In genomic region chr15:78382114-78382886, GRCh38 we compare ENCODE assay signal across 32 cellular contexts. TPM values are rescaled to one million over a fixed set of nuclear protein-coding genes. Genes with fewer than 3 reads are reported as not detected.
"Had no signal": no experiment of that assay in that cellular context is flagged by ENCODE, and none has a peak within 500 bp of the region (broad histone marks: within the 10 kb centered on the region; RNA-seq: fewer than 3 reads in every experiment).

No MANE protein-coding gene starts in this region.

- DNase-seq: colonic mucosa; effector CD8-positive, alpha-beta T cell; endodermal cell; foreskin melanocyte; glutamatergic neuron; heart right ventricle; hippocampal formation; left cardiac atrium; left lung; mesendoderm; natural killer cell; nucleus accumbens; sigmoid colon; spleen; stimulated activated CD4-positive, alpha-beta T cell treated with anti-CD3 and anti-CD28 coated beads, Interleukin-4, amount 100 ng/mL, for 4 hours; stimulated activated naive CD8-positive, alpha-beta T cell treated with anti-CD3 and anti-CD28 coated beads, Interleukin-15, Interleukin-2, amounts not matched to agents 100 U/mL and 50 U/mL, for 24 hours had no signal

- H3K4me2 ChIP-seq: neural progenitor cell had no signal

- H3K4me1 Mint-ChIP-seq: natural killer cell; stimulated activated memory B cell treated with anti-CD40 and anti-IgM and Interleukin-4, amounts not matched to agents 10 μg/mL and 1 μg/mL and 100 μg/mL, for 72 hours had no signal

- H3K4me1 ChIP-seq: colonic mucosa, heart right ventricle, left lung, prostate gland, right atrium auricular region, spleen, upper lobe of left lung had no signal

- H3K27ac Mint-ChIP-seq: dendritic cell treated with granulocyte-macrophage colony-stimulating factor and Interleukin-4, amounts not matched to agents 40 ng/mL and 50 ng/mL, for 4 days; endodermal cell; natural killer cell; stimulated activated memory B cell treated with anti-CD40 and anti-IgM and Interleukin-4, amounts not matched to agents 10 μg/mL and 1 μg/mL and 100 μg/mL, for 72 hours had no signal

- FAIRE-seq: islet of Langerhans, urothelium cell line had no signal

- H3K36me3 Mint-ChIP-seq: natural killer cell; neural progenitor cell; stimulated activated memory B cell treated with anti-CD40 and anti-IgM and Interleukin-4, amounts not matched to agents 10 μg/mL and 1 μg/mL and 100 μg/mL, for 72 hours had no signal

- H3K9me3 ChIP-seq: colonic mucosa, heart right ventricle, left lung, prostate gland, right atrium auricular region, sigmoid colon, spleen, thoracic aorta, upper lobe of left lung had no signal

- H3K27me3 ChIP-seq: colonic mucosa, neural progenitor cell, right atrium auricular region, sigmoid colon, upper lobe of left lung had no signal

- H3K4me3 Mint-ChIP-seq: dendritic cell treated with granulocyte-macrophage colony-stimulating factor and Interleukin-4, amounts not matched to agents 40 ng/mL and 50 ng/mL, for 4 days; endodermal cell; natural killer cell; neural progenitor cell; stimulated activated memory B cell treated with anti-CD40 and anti-IgM and Interleukin-4, amounts not matched to agents 10 μg/mL and 1 μg/mL and 100 μg/mL, for 72 hours had no signal

- H3K27ac ChIP-seq: colonic mucosa, epithelial cell of prostate, heart right ventricle, left lung, neural progenitor cell, prostate gland, right atrium auricular region, sigmoid colon, spleen, thoracic aorta, tibial nerve, upper lobe of left lung had no signal

- H3K36me3 ChIP-seq: colonic mucosa, heart right ventricle, left lung, neural progenitor cell, prostate gland, right atrium auricular region, sigmoid colon, spleen, thoracic aorta, tibial nerve, upper lobe of left lung had no signal

- H3K4me3 ChIP-seq: colonic mucosa, heart right ventricle, left lung, neural progenitor cell, prostate gland, right atrium auricular region, sigmoid colon, spleen, thoracic aorta, tibial nerve, upper lobe of left lung had no signal

- H3K9ac ChIP-seq: neural progenitor cell had no signal

- ATAC-seq: esophagus mucosa; heart right ventricle; left cardiac atrium; left lung; natural killer cell; stimulated activated memory B cell treated with anti-CD40 and anti-IgM and Interleukin-4, amounts not matched to agents 10 μg/mL and 1 μg/mL and 100 μg/mL, for 72 hours; stimulated activated naive CD8-positive, alpha-beta T cell treated with anti-CD3 and anti-CD28 coated beads, Interleukin-15, Interleukin-2, amounts not matched to agents 100 U/mL and 50 U/mL, for 24 hours had no signal

- H3K9me3 Mint-ChIP-seq: dendritic cell treated with granulocyte-macrophage colony-stimulating factor and Interleukin-4, amounts not matched to agents 40 ng/mL and 50 ng/mL, for 4 days; natural killer cell had no signal

RNA-seq across cellular contexts. Expression of gene CRABP1, which starts 42.1 kb away (rescaled TPM):
- total RNA-seq: esophagus mucosa, fibroblast of lung, heart right ventricle, kidney epithelial cell, left cardiac atrium, left lung, lung microvascular endothelial cell, mononuclear cell, natural killer cell, prostate gland, right atrium auricular region had no signal
- polyA plus RNA-seq: fibroblast of lung, heart right ventricle had no signal
